Comparison of ENCODE assay signal across 13 cellular contexts in the genomic region with DNA sequence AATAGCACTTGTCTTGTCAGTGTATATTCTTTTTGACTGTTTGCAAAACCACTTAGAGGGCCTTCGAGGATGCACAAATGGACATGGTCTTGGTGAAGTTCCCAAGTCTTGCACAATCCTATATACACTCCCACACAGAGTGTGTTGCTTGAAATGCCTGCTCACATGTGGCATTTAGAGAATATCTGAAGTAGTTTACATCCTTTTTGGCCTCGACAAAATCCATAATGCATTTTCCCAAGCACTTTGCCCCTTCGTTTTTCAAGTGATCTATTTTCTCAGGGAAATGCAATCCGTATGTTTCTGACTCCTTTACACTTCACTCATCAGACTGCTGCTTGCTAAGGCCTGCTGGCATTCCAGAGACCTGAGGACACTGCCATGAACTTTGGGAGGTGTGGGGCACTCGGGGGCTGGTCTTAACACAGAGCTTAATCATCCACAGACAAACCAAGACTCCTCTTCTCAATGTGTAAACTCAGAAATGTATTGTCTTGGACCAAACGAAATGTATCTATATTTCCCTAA.
A peak's percentile ranks its signal among the peaks of the same experiment; 100 is the strongest.
DNase-seq lines count a peak whose midpoint lies in the region; TF ChIP-seq lines count a peak whose summit lies in the region.
"Had no signal": no experiment of that assay in that cellular context is flagged by ENCODE, and none has a peak within 500 bp of the region (broad histone marks: within the 10 kb centered on the region; RNA-seq: fewer than 3 reads in every experiment).

No MANE protein-coding gene starts in this region.

- CTCF ChIA-PET in PC-9 (lab: Charles Lee), result no interaction called here

- no peaks in the 10 kb centered on the region for H4K20me1 ChIP-seq in PC-9 (ENCODE audit: insufficient read depth)

- no peak overlapping the region for H3K14ac ChIP-seq in neuronal stem cell (ENCODE audit: low read length)

- DNase-seq in AG10803 (ENCODE audit: low read depth) (peak; percentile 92), RPMI7951 (ENCODE audit: low read depth) (peak; percentile 66), fibroblast of peridontal ligament (ENCODE audit: extremely low read depth) (peak; percentile 82), neuronal stem cell (ENCODE audit: low spot score) (no peak), activated T-cell treated with anti-CD3 and anti-CD28 coated beads for 4 hours (no peak), PC-9 (no peak), substantia nigra (lab: John Stamatoyannopoulos, UW) (no peak)
- no peak for DNase-seq in activated CD8-positive, alpha-beta memory T cell treated with anti-CD3 and anti-CD28 coated beads, Interleukin-2, amount 50 U/mL, for 48 hours
- DNase-seq: activated naive CD4-positive, alpha-beta T cell treated with anti-CD3 and anti-CD28 coated beads, Interleukin-2, amount 10 ng/mL, durations not matched to agents 7 days and 5 days; CD4-positive, alpha-beta memory T cell; SHP77; small intestine had no signal

- H2AFZ ChIP-seq in neuronal stem cell (ENCODE audit: low read length) (peak overlapping the region; percentile 63), PC-9 (no peak overlapping the region)

- no peaks in the 10 kb centered on the region for H3K79me1 ChIP-seq in neuronal stem cell (ENCODE audit: low read depth, low read length)

- H4K8ac ChIP-seq in neuronal stem cell (ENCODE audit: low read depth, low read length), result no peak overlapping the region

- H3K27me3 ChIP-seq in neuronal stem cell (ENCODE audit: control insufficient read depth in 3 of 3, insufficient read depth in 3 of 3, low read depth in 1 of 3, low read length in 3 of 3), result no peaks in the 10 kb centered on the region
- no peaks in the 10 kb centered on the region for H3K27me3 ChIP-seq in PC-9 (ENCODE audit: insufficient read depth, low read depth)

- no peak overlapping the region for H3K9ac ChIP-seq in neuronal stem cell (ENCODE audit: low read depth, low read length, poor library complexity)

- H3K4me3 ChIP-seq in AG10803 (ENCODE audit: low read length) (no peak overlapping the region), neuronal stem cell (ENCODE audit: low read length in 2 of 2) (no peak overlapping the region), PC-9 (no peak overlapping the region)
- H3K4me3 ChIP-seq: GM12878 had no signal

- H2BK12ac ChIP-seq in neuronal stem cell (ENCODE audit: low read length), result no peak overlapping the region

- no CpG with 5 or more reads among the region's 6 CpGs for WGBS in neuronal stem cell (ENCODE audit: extremely low coverage in 2 of 2, insufficient read length in 2 of 2, insufficient replicate concordance in 1 of 2), 2 donors

- no peak overlapping the region for H3K27ac ChIP-seq in neuronal stem cell (replicated peaks; ENCODE audit: low read length)
- no peak overlapping the region for H3K27ac ChIP-seq in PC-9
- no peak overlapping the region for H3K27ac ChIP-seq in substantia nigra (ENCODE audit: low read depth, low read length, poor library complexity, severe bottlenecking)

- POLR2A ChIA-PET in PC-9 (lab: Charles Lee; ENCODE audit: unreplicated experiment), result no interaction called here

- H3K79me2 ChIP-seq in PC-9 (ENCODE audit: low read depth), result no peaks in the 10 kb centered on the region

- H3K9me2 ChIP-seq in PC-9 (ENCODE audit: insufficient read depth), result no peaks in the 10 kb centered on the region

- TF ChIP-seq CTCF in AG10803 (conservative IDR thresholded peaks at IDR 0.05; ENCODE audit: low read length), result no peak
- TF ChIP-seq CTCF in PC-9 (conservative IDR thresholded peaks at IDR 0.05), result no peak

- 0 out of 2 replicates have a peak, but pooled peaks cover 2% of the 10 kb centered on the region for H3F3A ChIP-seq in PC-9 (ENCODE audit: insufficient read depth, low read depth)

- H4K91ac ChIP-seq in neuronal stem cell (ENCODE audit: low read depth, low read length, poor library complexity), result no peak overlapping the region

- no peak overlapping the region for H3K18ac ChIP-seq in neuronal stem cell (ENCODE audit: low read length)

- H2BK5ac ChIP-seq in neuronal stem cell (ENCODE audit: low read length), result no peak overlapping the region

- no peak overlapping the region for H3K4ac ChIP-seq in neuronal stem cell (ENCODE audit: low read length)

- no peaks in the 10 kb centered on the region for H3K4me1 ChIP-seq in neuronal stem cell (ENCODE audit: control insufficient read depth in 2 of 2, insufficient read depth in 1 of 2, low read depth in 1 of 2, low read length in 2 of 2)
- H3K4me1 ChIP-seq in PC-9 (replicated peaks; ENCODE audit: insufficient read depth), result no peaks in the 10 kb centered on the region

- H2AK5ac ChIP-seq in neuronal stem cell (ENCODE audit: low read depth, low read length), result no peak overlapping the region

- no peak overlapping the region for H3K23ac ChIP-seq in neuronal stem cell (ENCODE audit: low read depth, low read length, poor library complexity)

- BruUV-seq in PC-9 (replicated peaks; lab: Mats Ljungman, UMichigan), result no TSS peak

- H2BK120ac ChIP-seq in neuronal stem cell (ENCODE audit: low read depth, low read length), result no peak overlapping the region

- H3K36me3 ChIP-seq in neuronal stem cell (replicated peaks in 1 of 2; ENCODE audit: control insufficient read depth in 2 of 2, insufficient read depth in 2 of 2, low read length in 2 of 2), result no peaks in the 10 kb centered on the region
- H3K36me3 ChIP-seq in PC-9 (ENCODE audit: low read depth), result no peaks in the 10 kb centered on the region

- H3K9me3 ChIP-seq in neuronal stem cell (replicated peaks in 1 of 2; ENCODE audit: control insufficient read depth in 2 of 2, insufficient read depth in 1 of 2, low read depth in 1 of 2, low read length in 2 of 2), result peaks cover 0 to 3% of the 10 kb centered on the region in 2 donors
- no peaks in the 10 kb centered on the region; the same call in none of the 2 replicates for H3K9me3 ChIP-seq in PC-9 (ENCODE audit: insufficient read depth, low read depth)

- H3K4me2 ChIP-seq in neuronal stem cell (ENCODE audit: insufficient read depth, low read length, poor library complexity, severe bottlenecking) (no peak overlapping the region), PC-9 (no peak overlapping the region)

- no peak overlapping the region for H2BK15ac ChIP-seq in neuronal stem cell (ENCODE audit: low read length)

- intact Hi-C loops in PC-9 (cut with micrococcal nuclease; ENCODE audit: unreplicated experiment), result no loop called here

Comparison
In these comparisons a context has a peak if more than half of its experiments do, and no peak if none do; other contexts are left out.
1. DNase-seq: peak in AG10803 (single experiment), RPMI7951 (single experiment) and fibroblast of peridontal ligament (single experiment); none in neuronal stem cell (single experiment), activated CD8-positive, alpha-beta memory T cell treated with anti-CD3 and anti-CD28 coated beads, Interleukin-2, amount 50 U/mL, for 48 hours (single experiment), activated T-cell treated with anti-CD3 and anti-CD28 coated beads for 4 hours (single experiment), PC-9 (0 of 2) and substantia nigra (0 of 49).